In genomic region chr12:119603767-119604166, GRCh38 we compare ENCODE assay signal across 31 cellular contexts. TPM values are rescaled to one million over a fixed set of nuclear protein-coding genes. Genes with fewer than 3 reads are reported as not detected.
"Had no signal": no experiment of that assay in that cellular context is flagged by ENCODE, and none has a peak within 500 bp of the region (broad histone marks: within the 10 kb centered on the region; RNA-seq: fewer than 3 reads in every experiment).

No MANE protein-coding gene starts in this region.

- H3K4me1 ChIP-seq: ascending aorta, esophagus squamous epithelium had no signal

- H3K4me3 Mint-ChIP-seq: activated CD4-positive, alpha-beta memory T cell treated with anti-CD3 and anti-CD28 coated beads, Interleukin-2, amount 10 ng/mL, durations not matched to agents 7 days and 5 days; activated CD4-positive, alpha-beta T cell treated with anti-CD3 and anti-CD28 coated beads, Interleukin-2, amount 10 ng/mL, durations not matched to agents 7 days and 5 days; activated naive CD4-positive, alpha-beta T cell treated with anti-CD3 and anti-CD28 coated beads, Interleukin-2, amount 10 ng/mL, durations not matched to agents 7 days and 5 days; activated naive CD8-positive, alpha-beta T cell treated with anti-CD3 and anti-CD28 coated beads, Interleukin-2, amount 10 ng/mL, durations not matched to agents 7 days and 5 days; activated T-cell treated with anti-CD3 and anti-CD28 coated beads, Interleukin-2, amount 50 U/mL, for 24 hours; activated T-cell treated with anti-CD3 and anti-CD28 coated beads, Interleukin-2, amount 50 U/mL, for 72 hours; brain; central memory CD8-positive, alpha-beta T cell; dendritic cell treated with granulocyte-macrophage colony-stimulating factor and Interleukin-4, amounts not matched to agents 40 ng/mL and 50 ng/mL, for 4 days; effector memory CD8-positive, alpha-beta T cell; T-helper 17 cell; WTC11 had no signal

- DNase-seq: activated CD4-positive, alpha-beta memory T cell treated with anti-CD3 and anti-CD28 coated beads, Interleukin-2, amount 10 ng/mL, durations not matched to agents 7 days and 5 days; activated CD4-positive, alpha-beta T cell treated with anti-CD3 and anti-CD28 coated beads for 1 hour; activated CD4-positive, alpha-beta T cell treated with anti-CD3 and anti-CD28 coated beads for 4 hours; activated CD4-positive, alpha-beta T cell treated with anti-CD3 and anti-CD28 coated beads, Interleukin-2, amount 10 ng/mL, durations not matched to agents 7 days and 5 days; activated CD4-positive, alpha-beta T cell treated with anti-CD3 and anti-CD28 coated beads, Interleukin-2, amount 50 U/mL, for 4 hours; activated CD8-positive, alpha-beta memory T cell treated with anti-CD3 and anti-CD28 coated beads, Interleukin-2, amount 50 U/mL, for 48 hours; activated gamma-delta T cell; activated naive CD4-positive, alpha-beta T cell; activated naive CD4-positive, alpha-beta T cell treated with anti-CD3 and anti-CD28 coated beads, Interleukin-2, amount 10 ng/mL, durations not matched to agents 7 days and 5 days; activated naive CD8-positive, alpha-beta T cell treated with anti-CD3 and anti-CD28 coated beads, Interleukin-2, amount 10 ng/mL, durations not matched to agents 7 days and 5 days; activated T-cell treated with anti-CD3 and anti-CD28 coated beads for 4 hours; activated T-cell treated with anti-CD3 and anti-CD28 coated beads, Interleukin-2, amount 50 U/mL, for 24 hours; activated T-cell treated with anti-CD3 and anti-CD28 coated beads, Interleukin-2, amount 50 U/mL, for 72 hours; dorsolateral prefrontal cortex; effector CD4-positive, alpha-beta T cell; effector memory CD8-positive, alpha-beta T cell; esophagus squamous epithelium; foreskin fibroblast; glutamatergic neuron; T-helper 1 cell; T-helper 17 cell had no signal

- ATAC-seq: activated naive CD4-positive, alpha-beta T cell treated with anti-CD3 and anti-CD28 coated beads, Interleukin-2, amount 50 U/mL, for 72 hours; activated T-cell treated with anti-CD3 and anti-CD28 coated beads, Interleukin-2, amount 50 U/mL, for 72 hours; effector memory CD8-positive, alpha-beta T cell; T-helper 17 cell; WTC11 had no signal

- H3K9me3 ChIP-seq: ascending aorta, esophagus squamous epithelium had no signal

- H3K36me3 Mint-ChIP-seq: activated naive CD4-positive, alpha-beta T cell treated with anti-CD3 and anti-CD28 coated beads, Interleukin-2, amount 10 ng/mL, durations not matched to agents 7 days and 5 days; activated naive CD8-positive, alpha-beta T cell treated with anti-CD3 and anti-CD28 coated beads, Interleukin-2, amount 10 ng/mL, durations not matched to agents 7 days and 5 days; brain had no signal

- H3K36me3 ChIP-seq: ascending aorta, esophagus squamous epithelium had no signal

- H3K27ac Mint-ChIP-seq: activated CD4-positive, alpha-beta memory T cell treated with anti-CD3 and anti-CD28 coated beads, Interleukin-2, amount 10 ng/mL, durations not matched to agents 7 days and 5 days; activated CD4-positive, alpha-beta T cell treated with anti-CD3 and anti-CD28 coated beads, Interleukin-2, amount 10 ng/mL, durations not matched to agents 7 days and 5 days; activated naive CD4-positive, alpha-beta T cell treated with anti-CD3 and anti-CD28 coated beads, Interleukin-2, amount 10 ng/mL, durations not matched to agents 7 days and 5 days; activated naive CD4-positive, alpha-beta T cell treated with anti-CD3 and anti-CD28 coated beads, Interleukin-2, amount 50 U/mL, for 72 hours; activated naive CD8-positive, alpha-beta T cell treated with anti-CD3 and anti-CD28 coated beads, Interleukin-2, amount 10 ng/mL, durations not matched to agents 7 days and 5 days; activated T-cell treated with anti-CD3 and anti-CD28 coated beads, Interleukin-2, amount 50 U/mL, for 24 hours; activated T-cell treated with anti-CD3 and anti-CD28 coated beads, Interleukin-2, amount 50 U/mL, for 72 hours; brain; dendritic cell treated with granulocyte-macrophage colony-stimulating factor and Interleukin-4, amounts not matched to agents 40 ng/mL and 50 ng/mL, for 4 days; effector memory CD8-positive, alpha-beta T cell; T-helper 17 cell; WTC11 had no signal

- H3K4me3 ChIP-seq: ascending aorta, coronary artery, dorsolateral prefrontal cortex, esophagus squamous epithelium had no signal

- H3K4me1 Mint-ChIP-seq: activated CD4-positive, alpha-beta memory T cell treated with anti-CD3 and anti-CD28 coated beads, Interleukin-2, amount 10 ng/mL, durations not matched to agents 7 days and 5 days; activated CD4-positive, alpha-beta T cell treated with anti-CD3 and anti-CD28 coated beads, Interleukin-2, amount 10 ng/mL, durations not matched to agents 7 days and 5 days; activated naive CD4-positive, alpha-beta T cell treated with anti-CD3 and anti-CD28 coated beads, Interleukin-2, amount 10 ng/mL, durations not matched to agents 7 days and 5 days; activated naive CD8-positive, alpha-beta T cell treated with anti-CD3 and anti-CD28 coated beads, Interleukin-2, amount 10 ng/mL, durations not matched to agents 7 days and 5 days; brain; central memory CD8-positive, alpha-beta T cell; T-helper 17 cell; WTC11 had no signal

- H3K27ac ChIP-seq: ascending aorta, coronary artery, dorsolateral prefrontal cortex, esophagus squamous epithelium, VCaP had no signal

- H3K27me3 ChIP-seq: ascending aorta, esophagus squamous epithelium had no signal

- H3K9me3 Mint-ChIP-seq: activated CD4-positive, alpha-beta T cell treated with anti-CD3 and anti-CD28 coated beads, Interleukin-2, amount 10 ng/mL, durations not matched to agents 7 days and 5 days; activated naive CD4-positive, alpha-beta T cell treated with anti-CD3 and anti-CD28 coated beads, Interleukin-2, amount 10 ng/mL, durations not matched to agents 7 days and 5 days; activated naive CD8-positive, alpha-beta T cell treated with anti-CD3 and anti-CD28 coated beads, Interleukin-2, amount 10 ng/mL, durations not matched to agents 7 days and 5 days; activated T-cell treated with anti-CD3 and anti-CD28 coated beads, Interleukin-2, amount 50 U/mL, for 24 hours; central memory CD8-positive, alpha-beta T cell; dendritic cell treated with granulocyte-macrophage colony-stimulating factor and Interleukin-4, amounts not matched to agents 40 ng/mL and 50 ng/mL, for 4 days; effector memory CD8-positive, alpha-beta T cell had no signal

RNA-seq across cellular contexts. Expression of gene TMEM233, which starts 10.2 kb away (rescaled TPM):
- total RNA-seq: activated CD4-positive, alpha-beta memory T cell treated with anti-CD3 and anti-CD28 coated beads, Interleukin-2, amount 10 ng/mL, durations not matched to agents 7 days and 5 days; activated CD4-positive, alpha-beta T cell treated with anti-CD3 and anti-CD28 coated beads, Interleukin-2, amount 10 ng/mL, durations not matched to agents 7 days and 5 days; activated naive CD4-positive, alpha-beta T cell treated with anti-CD3 and anti-CD28 coated beads, Interleukin-2, amount 50 U/mL, for 72 hours; activated naive CD8-positive, alpha-beta T cell treated with anti-CD3 and anti-CD28 coated beads, Interleukin-2, amount 10 ng/mL, durations not matched to agents 7 days and 5 days; activated T-cell treated with anti-CD3 and anti-CD28 coated beads, Interleukin-2, amount 50 U/mL, for 72 hours; ascending aorta; bronchial epithelial cell; cerebellum; T-helper 17 cell had no signal
